In genomic region chr12:55818886-55819285, GRCh38 we compare ENCODE assay signal across 11 cellular contexts. TPM values are rescaled to one million over a fixed set of nuclear protein-coding genes. Genes with fewer than 3 reads are reported as not detected.
A peak's percentile ranks its signal among the peaks of the same experiment; 100 is the strongest.
DNase-seq lines count a peak whose midpoint lies in the region; ATAC-seq and TF ChIP-seq lines count a peak whose summit lies in the region.
"Had no signal": no experiment of that assay in that cellular context is flagged by ENCODE, and none has a peak within 500 bp of the region (broad histone marks: within the 10 kb centered on the region; RNA-seq: fewer than 3 reads in every experiment).

No MANE protein-coding gene starts in this region.

- peaks cover 42% of the 10 kb centered on the region for H4K20me1 ChIP-seq in neural progenitor cell (ENCODE audit: low read depth)

- H3K27ac ChIP-seq in HUES6 (ENCODE audit: low read depth, low read length) (no peak overlapping the region), neural progenitor cell (no peak overlapping the region)

- H3K27ac Mint-ChIP-seq in neural progenitor cell = no peak overlapping the region
- H3K27ac Mint-ChIP-seq: activated CD4-positive, alpha-beta memory T cell treated with anti-CD3 and anti-CD28 coated beads, Interleukin-2, amount 10 ng/mL, durations not matched to agents 7 days and 5 days had no signal

- peak overlapping the region; percentile 93 for H3K4me2 ChIP-seq in neural progenitor cell

- H2AFZ ChIP-seq in neural progenitor cell (replicated peaks) = no peak overlapping the region

- no peaks in the 10 kb centered on the region for H3K27me3 Mint-ChIP-seq in neural progenitor cell (ENCODE audit: insufficient read depth, low read depth)
- H3K27me3 Mint-ChIP-seq: activated CD4-positive, alpha-beta memory T cell treated with anti-CD3 and anti-CD28 coated beads, Interleukin-2, amount 10 ng/mL, durations not matched to agents 7 days and 5 days had no signal

- peaks cover 58% of the 10 kb centered on the region for H3K79me2 ChIP-seq in neural progenitor cell (ENCODE audit: low read depth)

- no peak overlapping the region for H3K4me3 Mint-ChIP-seq in neural progenitor cell
- H3K4me3 Mint-ChIP-seq: activated CD4-positive, alpha-beta memory T cell treated with anti-CD3 and anti-CD28 coated beads, Interleukin-2, amount 10 ng/mL, durations not matched to agents 7 days and 5 days had no signal

- H3K4me1 ChIP-seq in BE2C (no peaks in the 10 kb centered on the region), HUES6 (ENCODE audit: control insufficient read depth, insufficient read depth, low read length) (peaks cover 19% of the 10 kb centered on the region), neural progenitor cell (peaks cover 14% of the 10 kb centered on the region)

- H3K9ac ChIP-seq in HUES6 (ENCODE audit: low read length) (no peak overlapping the region), neural progenitor cell (peak overlapping the region; percentile 64)

- DNase-seq in BE2C (no peak), choroid plexus epithelial cell (ENCODE audit: low read depth) (no peak), neural progenitor cell (ENCODE audit: low spot score) (no peak), GOT3 (lab: John Stamatoyannopoulos, UW) (no peak), iPS-NIHi11 (ENCODE audit: low spot score) (no peak), A172 (ENCODE audit: low spot score) (no peak)
- DNase-seq: activated CD4-positive, alpha-beta memory T cell treated with anti-CD3 and anti-CD28 coated beads, Interleukin-2, amount 10 ng/mL, durations not matched to agents 7 days and 5 days; foreskin melanocyte; NCI-H187 treated with DMSO at 0.1 percent for 48 hours had no signal

- H3K36me3 Mint-ChIP-seq in neural progenitor cell = peaks cover 22% of the 10 kb centered on the region

- no peaks in the 10 kb centered on the region for H3K9me3 Mint-ChIP-seq in neural progenitor cell
- H3K9me3 Mint-ChIP-seq: activated CD4-positive, alpha-beta memory T cell treated with anti-CD3 and anti-CD28 coated beads, Interleukin-2, amount 10 ng/mL, durations not matched to agents 7 days and 5 days had no signal

- peaks cover 21% of the 10 kb centered on the region for H3K4me1 Mint-ChIP-seq in neural progenitor cell

- H3F3A ChIP-seq in neural progenitor cell (ENCODE audit: low read depth) = peaks cover 46% of the 10 kb centered on the region

- H3K27me3 ChIP-seq in BE2C (no peaks in the 10 kb centered on the region), HUES6 (ENCODE audit: control insufficient read depth, insufficient read depth, low read length) (no peaks in the 10 kb centered on the region), neural progenitor cell (no peaks in the 10 kb centered on the region)

- H3K9me3 ChIP-seq in BE2C = no peaks in the 10 kb centered on the region; the same call in 1 of the 2 replicates
- no peaks in the 10 kb centered on the region for H3K9me3 ChIP-seq in HUES6 (ENCODE audit: control insufficient read depth, insufficient read depth, low read depth, low read length)
- no peaks in the 10 kb centered on the region for H3K9me3 ChIP-seq in neural progenitor cell (ENCODE audit: low read depth)

- H3K36me3 ChIP-seq in BE2C = peaks cover 52% of the 10 kb centered on the region
- H3K36me3 ChIP-seq in HUES6 (ENCODE audit: control insufficient read depth, insufficient read depth, low read length) = peaks cover 57% of the 10 kb centered on the region
- H3K36me3 ChIP-seq in neural progenitor cell = peaks cover 11% of the 10 kb centered on the region

- no peak for ATAC-seq in GM19035 (IDR thresholded peaks at IDR 0.05; ENCODE audit: unreplicated experiment)

- TF ChIP-seq CTCF in BE2C (IDR thresholded peaks at IDR 0.05; ENCODE audit: low read depth, low read length) (no peak), choroid plexus epithelial cell (conservative IDR thresholded peaks at IDR 0.05; ENCODE audit: low read depth, low read length) (no peak), neural progenitor cell (IDR thresholded peaks at IDR 0.05) (no peak)

- H3K4me3 ChIP-seq in BE2C (ENCODE audit: low read depth, low read length) (peak overlapping the region; percentile 100), HUES6 (ENCODE audit: low read depth, low read length) (peak overlapping the region; percentile 81), choroid plexus epithelial cell (ENCODE audit: low read depth, low read length) (peak overlapping the region; percentile 91), neural progenitor cell (peak overlapping the region; percentile 90)

RNA-seq across cellular contexts. Expression of gene ORMDL2, which starts 1.0 kb away (rescaled TPM):
- 92.8 TPM for polyA plus RNA-seq in BE2C (2012; ENCODE audit: insufficient read depth, insufficient read length, low read depth)
- 12.5 and 16.0 TPM in 2 replicates for total RNA-seq in neural progenitor cell (ENCODE audit: low replicate concordance)
- total RNA-seq in A172 (2014; rRNA removed; shearing (Covaris generic)) = 9.0 and 16.7 TPM in 2 replicates

RNA-seq across cellular contexts. Expression of gene SARNP, which starts 1.4 kb away (rescaled TPM):
- 132 TPM for polyA plus RNA-seq in BE2C (2012; ENCODE audit: insufficient read depth, insufficient read length, low read depth)
- total RNA-seq in neural progenitor cell (ENCODE audit: low replicate concordance) = 166 and 266 TPM in 2 replicates
- total RNA-seq in A172 (2014; rRNA removed; shearing (Covaris generic)) = 227 and 308 TPM in 2 replicates

RNA-seq across cellular contexts. Expression of gene DNAJC14, which starts 10.5 kb away (rescaled TPM):
- 52.2 TPM for polyA plus RNA-seq in BE2C (2012; ENCODE audit: insufficient read depth, insufficient read length, low read depth)
- total RNA-seq in neural progenitor cell (ENCODE audit: low replicate concordance) = 29.9 and 39.9 TPM in 2 replicates
- total RNA-seq in A172 (2014; rRNA removed; shearing (Covaris generic)) = 41.7 and 50.5 TPM in 2 replicates

RNA-seq across cellular contexts. Expression of gene MMP19, which starts 23.9 kb away (rescaled TPM):
- not detected for polyA plus RNA-seq in BE2C (2012; ENCODE audit: insufficient read depth, insufficient read length, low read depth)
- total RNA-seq in neural progenitor cell (ENCODE audit: low replicate concordance) = 0.13 and 0.28 TPM in 2 replicates
- 4.2 and 5.2 TPM in 2 replicates for total RNA-seq in A172 (2014; rRNA removed; shearing (Covaris generic))
- total RNA-seq: activated CD4-positive, alpha-beta memory T cell treated with anti-CD3 and anti-CD28 coated beads, Interleukin-2, amount 10 ng/mL, durations not matched to agents 7 days and 5 days had no signal
